ENCODE assay signal across 8 cellular contexts in the genomic region with DNA sequence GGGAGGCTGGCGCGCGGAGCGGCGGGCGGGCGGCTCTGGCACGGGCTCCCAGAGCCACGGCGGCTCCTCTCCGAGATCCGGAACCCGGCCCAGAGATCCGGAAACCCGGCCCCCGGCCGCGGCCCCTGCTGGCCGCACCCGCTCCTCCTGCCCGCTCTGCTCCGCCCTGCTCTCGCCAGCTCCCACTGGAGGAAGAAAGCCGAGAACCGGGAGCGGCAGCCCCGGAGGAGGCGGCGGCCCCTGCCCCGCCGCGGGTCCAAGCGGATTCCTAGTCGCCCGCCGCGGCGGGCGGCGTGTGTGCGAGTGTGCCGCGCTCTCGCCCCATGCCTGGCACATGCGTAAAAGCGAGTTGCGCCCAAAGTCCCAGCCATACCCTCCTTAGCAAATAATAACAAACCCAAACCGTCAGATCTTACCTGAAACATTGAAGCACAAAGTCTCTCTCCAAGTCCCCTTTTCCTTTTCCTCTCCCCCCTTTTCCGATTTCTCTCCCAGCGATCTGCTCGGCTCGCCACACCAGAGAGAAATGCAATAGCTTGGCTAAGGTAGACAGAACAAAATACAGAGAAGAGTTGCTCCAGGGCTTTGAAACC.
DNase-seq lines count a peak whose midpoint lies in the region; ATAC-seq and TF ChIP-seq lines count a peak whose summit lies in the region.

No MANE protein-coding gene starts in this region.

- ATAC-seq in GM19455 (IDR thresholded peaks at IDR 0.05; ENCODE audit: unreplicated experiment): peak; percentile 74
- ATAC-seq in left lung: peak; percentile 79
- peak; percentile 52 for ATAC-seq in stimulated activated naive CD8-positive, alpha-beta T cell treated with anti-CD3 and anti-CD28 coated beads, Interleukin-15, Interleukin-2, amounts not matched to agents 100 U/mL and 50 U/mL, for 24 hours

- H3K9me3 ChIP-seq in SJSA1 (replicated peaks) (no peaks in the 10 kb centered on the region; the same call in 1 of the 2 replicates), left lung (no peaks in the 10 kb centered on the region)

- H3K4me1 ChIP-seq in SJSA1 (replicated peaks): peaks cover 11% of the 10 kb centered on the region
- H3K4me1 ChIP-seq in left lung: peaks cover 16 to 22% of the 10 kb centered on the region in 2 donors

- H3K36me3 ChIP-seq in SJSA1: no peaks in the 10 kb centered on the region
- H3K36me3 ChIP-seq in left lung: no peaks in the 10 kb centered on the region

- H3K4me3 ChIP-seq in Jurkat, Clone E6-1 (ENCODE audit: low read length): peak overlapping the region; percentile 63
- H3K4me3 ChIP-seq in SJSA1: peak overlapping the region; percentile 50
- H3K4me3 ChIP-seq in left lung: peak overlapping the region; percentile 52 to 60

- peaks cover 66% of the 10 kb centered on the region for H3K27me3 ChIP-seq in SJSA1 (replicated peaks)
- peaks cover 7 to 95% of the 10 kb centered on the region in 2 donors for H3K27me3 ChIP-seq in left lung

- peak; percentile 32 for DNase-seq in DMS114 treated with DMSO at 0.1 percent for 48 hours (lab: John Stamatoyannopoulos, UW; ENCODE audit: unreplicated experiment)
- peak; percentile 33 for DNase-seq in Jurkat, Clone E6-1 (ENCODE audit: low read depth, low spot score)
- peak; percentile 59 to 64 for DNase-seq in SJSA1 (ENCODE audit: low read depth in 1 of 2, low spot score in 2 of 2)
- DNase-seq in dermis blood vessel endothelial cell: peak; percentile 61
- peak; percentile 79 to 95 for DNase-seq in left lung
- DNase-seq in stimulated activated naive CD8-positive, alpha-beta T cell treated with anti-CD3 and anti-CD28 coated beads, Interleukin-15, Interleukin-2, amounts not matched to agents 100 U/mL and 50 U/mL, for 24 hours: peak; percentile 13
- no peak for DNase-seq in cortex of kidney (lab: John Stamatoyannopoulos, UW)

- intact Hi-C loops in left lung (cut with DNase I): loop anchor here in 1 of 2 donors (10.0 kb wide), 1 partner anchor 112 kb away; a partner anchor contains a TSS

- no peak overlapping the region for H3K27ac ChIP-seq in SJSA1
- peak overlapping the region; percentile 71 to 79 for H3K27ac ChIP-seq in left lung

- peak; percentile 17 to 42 for TF ChIP-seq CTCF in left lung (IDR thresholded peaks at IDR 0.05)
